In the genomic region with DNA sequence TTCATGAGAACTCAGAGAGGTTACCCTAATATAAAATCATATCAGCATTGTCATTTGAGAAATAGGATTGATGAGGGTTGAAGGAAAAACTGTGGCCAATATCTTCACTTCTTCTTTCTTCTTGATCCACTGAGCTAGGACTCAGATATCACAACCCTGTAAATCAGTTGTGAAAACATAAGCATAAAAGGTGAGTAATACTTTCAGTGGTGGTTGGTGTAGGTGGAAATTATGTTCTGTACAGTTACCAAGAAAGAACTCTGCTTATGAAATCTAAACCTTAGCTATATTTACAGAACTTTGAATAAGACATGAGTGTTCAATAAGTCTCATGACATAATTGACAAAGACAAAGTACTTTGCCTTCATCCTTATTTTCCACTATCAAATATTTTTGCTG, we compare ENCODE assay signal across 1 cellular context.
TF ChIP-seq lines count a peak whose summit lies in the region.

No MANE protein-coding gene starts in this region.

TF ChIP-seq in GM12878, 131 proteins besides CTCF, POLR2A, EP300 and RAD21 (continued from another document):
- TF ChIP-seq, protein P1, sequence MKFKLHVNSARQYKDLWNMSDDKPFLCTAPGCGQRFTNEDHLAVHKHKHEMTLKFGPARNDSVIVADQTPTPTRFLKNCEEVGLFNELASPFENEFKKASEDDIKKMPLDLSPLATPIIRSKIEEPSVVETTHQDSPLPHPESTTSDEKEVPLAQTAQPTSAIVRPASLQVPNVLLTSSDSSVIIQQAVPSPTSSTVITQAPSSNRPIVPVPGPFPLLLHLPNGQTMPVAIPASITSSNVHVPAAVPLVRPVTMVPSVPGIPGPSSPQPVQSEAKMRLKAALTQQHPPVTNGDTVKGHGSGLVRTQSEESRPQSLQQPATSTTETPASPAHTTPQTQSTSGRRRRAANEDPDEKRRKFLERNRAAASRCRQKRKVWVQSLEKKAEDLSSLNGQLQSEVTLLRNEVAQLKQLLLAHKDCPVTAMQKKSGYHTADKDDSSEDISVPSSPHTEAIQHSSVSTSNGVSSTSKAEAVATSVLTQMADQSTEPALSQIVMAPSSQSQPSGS (IDR thresholded peaks at IDR 0.05; ENCODE audit: low read length): no peak
- TF ChIP-seq RELB (IDR thresholded peaks at IDR 0.05; ENCODE audit: low read depth): no peak
- no peak for TF ChIP-seq SUPT20H (IDR thresholded peaks at IDR 0.05; ENCODE audit: borderline replicate concordance, control insufficient read depth, low read depth, low read length)
- TF ChIP-seq LARP7 (IDR thresholded peaks at IDR 0.05): no peak
- TF ChIP-seq, protein P2, sequence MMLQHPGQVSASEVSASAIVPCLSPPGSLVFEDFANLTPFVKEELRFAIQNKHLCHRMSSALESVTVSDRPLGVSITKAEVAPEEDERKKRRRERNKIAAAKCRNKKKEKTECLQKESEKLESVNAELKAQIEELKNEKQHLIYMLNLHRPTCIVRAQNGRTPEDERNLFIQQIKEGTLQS (IDR thresholded peaks at IDR 0.05; ENCODE audit: borderline replicate concordance, extremely low read depth, low read depth, low read length): no peak
